ENCODE assay signal across 14 cellular contexts in genomic region chr17:74408262-74408661, GRCh38. TPM values are rescaled to one million over a fixed set of nuclear protein-coding genes. Genes with fewer than 3 reads are reported as not detected.
DNase-seq lines count a peak whose midpoint lies in the region; ATAC-seq and TF ChIP-seq lines count a peak whose summit lies in the region.
"Had no signal": no experiment of that assay in that cellular context is flagged by ENCODE, and none has a peak within 500 bp of the region (broad histone marks: within the 10 kb centered on the region; RNA-seq: fewer than 3 reads in every experiment).

No MANE protein-coding gene starts in this region.

- in situ Hi-C loops in SK-MEL-5 (cut with HindIII; ENCODE audit: low pct_unique_long_range_greater_than_20kb, low sequenced_read_pairs) = no loop called here

- no peak overlapping the region for H3K4me3 ChIP-seq in AG10803 (ENCODE audit: low read length)
- H3K4me3 ChIP-seq in H7 (ENCODE audit: insufficient read depth, low read depth, low read length) = no peak overlapping the region
- H3K4me3 ChIP-seq: BLaER1 had no signal

- ATAC-seq in GM21423 (IDR thresholded peaks at IDR 0.05; ENCODE audit: unreplicated experiment) (no peak), HG02938 (IDR thresholded peaks at IDR 0.05; ENCODE audit: unreplicated experiment) (no peak)

- no peak for TF ChIP-seq CTCF in AG10803 (conservative IDR thresholded peaks at IDR 0.05; ENCODE audit: low read length)

- no peaks in the 10 kb centered on the region for H3K27me3 ChIP-seq in H7 (ENCODE audit: control insufficient read depth, insufficient read depth, low read length)
- H3K27me3 ChIP-seq: BLaER1 had no signal

- H3K36me3 ChIP-seq in H7 (replicated peaks; ENCODE audit: control insufficient read depth, insufficient read depth, low read length) = no peaks in the 10 kb centered on the region
- H3K36me3 ChIP-seq: BLaER1 had no signal

- peak; percentile 6 for DNase-seq in AG10803 (ENCODE audit: low read depth)
- DNase-seq in H7 = peak; percentile 34
- DNase-seq in SK-MEL-5 (ENCODE audit: low read depth, low spot score) = peak; percentile 51
- DNase-seq in iris pigment epithelial cell (ENCODE audit: low read depth) = peak; percentile 48
- DNase-seq in NCI-H2227 (lab: John Stamatoyannopoulos, UW; ENCODE audit: unreplicated experiment) = no peak
- DNase-seq in cerebellum (ENCODE audit: low spot score) = no peak
- DNase-seq: activated CD4-positive, alpha-beta T cell treated with anti-CD3 and anti-CD28 coated beads for 1 hour; activated naive CD4-positive, alpha-beta T cell treated with anti-CD3 and anti-CD28 coated beads, Interleukin-2, amount 10 ng/mL, durations not matched to agents 7 days and 5 days had no signal

RNA-seq across cellular contexts. Expression of gene GPRC5C, which starts 23.6 kb away (rescaled TPM):
- 35.3 and 48.8 TPM in 2 replicates for total RNA-seq in H7 (2014; rRNA removed; shearing (Covaris generic))
- total RNA-seq in SK-MEL-5 (2014; rRNA removed; shearing (Covaris generic)) = 0.45 TPM in 1 of 2 replicates, not detected in the other
- 0.44 and 0.94 TPM in 2 replicates for polyA plus RNA-seq in SK-MEL-5 (2015; cell fraction: cytosol; rRNA removed)
- 0.22 TPM in 1 of 2 replicates, not detected in the other for polyA plus RNA-seq in SK-MEL-5 (2015; cell fraction: nucleus; rRNA removed)
- 6.4 TPM for total RNA-seq in cerebellum
- total RNA-seq: endothelial cell of umbilical vein, LHCN-M2, pulmonary artery endothelial cell had no signal
- polyA plus RNA-seq: endothelial cell of umbilical vein had no signal

RNA-seq across cellular contexts. Expression of gene GPR142, which starts 41.0 kb away (rescaled TPM):
- not detected in 2 replicates for total RNA-seq in H7 (2014; rRNA removed; shearing (Covaris generic))
- total RNA-seq in SK-MEL-5 (2014; rRNA removed; shearing (Covaris generic)) = not detected in 2 replicates
- polyA plus RNA-seq in SK-MEL-5 (2015; cell fraction: cytosol; rRNA removed) = not detected in 2 replicates
- not detected in 2 replicates for polyA plus RNA-seq in SK-MEL-5 (2015; cell fraction: nucleus; rRNA removed)
- not detected for total RNA-seq in cerebellum
- total RNA-seq: endothelial cell of umbilical vein, LHCN-M2, pulmonary artery endothelial cell had no signal
- polyA plus RNA-seq: endothelial cell of umbilical vein had no signal

RNA-seq across cellular contexts. Expression of gene BTBD17, which starts 46.6 kb away (rescaled TPM):
- 1.3 and 1.4 TPM in 2 replicates for total RNA-seq in H7 (2014; rRNA removed; shearing (Covaris generic))
- not detected in 2 replicates for total RNA-seq in SK-MEL-5 (2014; rRNA removed; shearing (Covaris generic))
- not detected in 2 replicates for polyA plus RNA-seq in SK-MEL-5 (2015; cell fraction: cytosol; rRNA removed)
- polyA plus RNA-seq in SK-MEL-5 (2015; cell fraction: nucleus; rRNA removed) = not detected in 2 replicates
- 16.1 TPM for total RNA-seq in cerebellum
- total RNA-seq: endothelial cell of umbilical vein, LHCN-M2, pulmonary artery endothelial cell had no signal
- polyA plus RNA-seq: endothelial cell of umbilical vein had no signal

RNA-seq across cellular contexts. Expression of gene CD300A, which starts 58.2 kb away (rescaled TPM):
- total RNA-seq in H7 (2014; rRNA removed; shearing (Covaris generic)) = 0.07 and 0.48 TPM in 2 replicates
- not detected in 2 replicates for total RNA-seq in SK-MEL-5 (2014; rRNA removed; shearing (Covaris generic))
- polyA plus RNA-seq in SK-MEL-5 (2015; cell fraction: cytosol; rRNA removed) = not detected in 2 replicates
- not detected in 2 replicates for polyA plus RNA-seq in SK-MEL-5 (2015; cell fraction: nucleus; rRNA removed)
- 2.6 TPM for total RNA-seq in cerebellum
- total RNA-seq: endothelial cell of umbilical vein, LHCN-M2, pulmonary artery endothelial cell had no signal
- polyA plus RNA-seq: endothelial cell of umbilical vein had no signal

Comparison
In these comparisons a context has a peak if more than half of its experiments do, and no peak if none do; other contexts are left out.
1. DNase-seq: peak in AG10803 (single experiment), H7 (single experiment), SK-MEL-5 (single experiment) and iris pigment epithelial cell (single experiment); none in NCI-H2227 (single experiment) and cerebellum (single experiment).